Comparison of ENCODE assay signal across 8 cellular contexts in genomic region chr7:25216837-25217236, GRCh38. TPM values are rescaled to one million over a fixed set of nuclear protein-coding genes. Genes with fewer than 3 reads are reported as not detected.
A peak's percentile ranks its signal among the peaks of the same experiment; 100 is the strongest.
DNase-seq lines count a peak whose midpoint lies in the region; ATAC-seq and TF ChIP-seq lines count a peak whose summit lies in the region.

No MANE protein-coding gene starts in this region.

- no peaks in the 10 kb centered on the region for H3K36me3 ChIP-seq in HCT116 (ENCODE audit: control insufficient read depth in 1 of 2, insufficient read depth in 2 of 2, low read length in 2 of 2)

- TF ChIP-seq CTCF in HCT116 (IDR thresholded peaks at IDR 0.05 in 2 of 3, conservative IDR thresholded peaks at IDR 0.05 in 1 of 3; ENCODE audit: borderline replicate concordance in 1 of 3, insufficient read depth in 1 of 3, low read depth in 2 of 3, low read length in 2 of 3) = peak; percentile 44 to 82 (median 69); a peak in 5 of 6 replicates
- peak; percentile 66 for TF ChIP-seq CTCF in cardiac fibroblast (IDR thresholded peaks at IDR 0.05; ENCODE audit: low read depth, low read length)

- no peaks in the 10 kb centered on the region for H4K20me1 ChIP-seq in HCT116 (ENCODE audit: insufficient read depth)

- H3K4me3 ChIP-seq in HCT116 (replicated peaks in 1 of 2; ENCODE audit: low read depth in 1 of 2, low read length in 2 of 2) (no peak overlapping the region), cardiac fibroblast (replicated peaks in 1 of 2; ENCODE audit: low read depth in 2 of 2, low read length in 2 of 2) (no peak overlapping the region)

- H3K27ac ChIP-seq in HCT116 (ENCODE audit: low read depth, low read length) = no peak overlapping the region

- POLR2A ChIA-PET in HCT116 (lab: Charles Lee) = no interaction called here
- POLR2A ChIA-PET in activated CD4-positive, alpha-beta T cell treated with anti-CD3 and anti-CD28 coated beads for 36 hours (lab: Charles Lee) = no interaction called here

- H3K27me3 Mint-ChIP-seq in activated CD4-positive, alpha-beta T cell treated with anti-CD3 and anti-CD28 coated beads for 36 hours = peaks cover 13% of the 10 kb centered on the region

- no peaks in the 10 kb centered on the region for H3K36me3 Mint-ChIP-seq in activated CD4-positive, alpha-beta T cell treated with anti-CD3 and anti-CD28 coated beads for 36 hours (ENCODE audit: low read depth)

- intact Hi-C loops in HCT116 (cut with micrococcal nuclease) = no loop called here
- intact Hi-C loops in activated CD4-positive, alpha-beta T cell treated with anti-CD3 and anti-CD28 coated beads for 36 hours (cut with DNase I, micrococcal nuclease) = no loop called here

- no peaks in the 10 kb centered on the region for H3K4me1 Mint-ChIP-seq in activated CD4-positive, alpha-beta T cell treated with anti-CD3 and anti-CD28 coated beads for 36 hours

- peak overlapping the region; percentile 83 for H2AFZ ChIP-seq in HCT116 (ENCODE audit: low read depth, low read length, poor library complexity, severe bottlenecking)

- no peaks in the 10 kb centered on the region for H3K9me3 Mint-ChIP-seq in activated CD4-positive, alpha-beta T cell treated with anti-CD3 and anti-CD28 coated beads for 36 hours (ENCODE audit: low read depth)

- H3K79me2 ChIP-seq in HCT116 (ENCODE audit: insufficient read depth, low read length) = no peaks in the 10 kb centered on the region

- peaks cover 20% of the 10 kb centered on the region; the same call in 1 of the 2 replicates for H3K27me3 ChIP-seq in HCT116 (ENCODE audit: insufficient read depth, low read length)

- H3K9ac ChIP-seq in HCT116 (ENCODE audit: low read length) = no peak overlapping the region

- peak; percentile 34; the same call in 1 of the 2 replicates for TF ChIP-seq RAD21 in HCT116 (IDR thresholded peaks at IDR 0.05; ENCODE audit: low read depth)

- H3K4me2 ChIP-seq in HCT116 (ENCODE audit: low read length) = no peak overlapping the region

- BruUV-seq in HCT116 (replicated peaks; lab: Mats Ljungman, UMichigan) = no TSS peak

- H3K9me3 ChIP-seq in HCT116 (ENCODE audit: control insufficient read depth in 1 of 2, insufficient read depth in 1 of 2, low read depth in 1 of 2, low read length in 2 of 2) = no peaks in the 10 kb centered on the region

- TF ChIP-seq POLR2A in HCT116 (IDR thresholded peaks at IDR 0.05; ENCODE audit: borderline replicate concordance, extremely low read depth, insufficient read depth, insufficient read length) = no peak

- no peaks in the 10 kb centered on the region for H3K4me1 ChIP-seq in HCT116 (ENCODE audit: control insufficient read depth in 1 of 2, insufficient read depth in 2 of 2, low read length in 2 of 2)

- CTCF ChIA-PET in HCT116 (lab: Charles Lee) = interaction anchor here (0.6 to 1.6 kb wide), 18 partner anchors 9 to 645 kb away, joined by 3 to 27 read pairs (median 4); partner anchors contain the start of gene NPVF
- CTCF ChIA-PET in activated CD4-positive, alpha-beta T cell treated with anti-CD3 and anti-CD28 coated beads for 36 hours (lab: Charles Lee) = interaction anchor here (0.5 to 2.6 kb wide), 29 partner anchors 9 to 1996 kb away, joined by 3 to 12 read pairs (median 3); partner anchors contain the start of gene NPVF

- no peak overlapping the region for H3K4me3 Mint-ChIP-seq in activated CD4-positive, alpha-beta T cell treated with anti-CD3 and anti-CD28 coated beads for 36 hours

- no peaks in the 10 kb centered on the region for H3K9me2 ChIP-seq in HCT116 (ENCODE audit: insufficient read depth)

- ATAC-seq in HCT116 (no peak), GM21360 (IDR thresholded peaks at IDR 0.05; ENCODE audit: unreplicated experiment) (no peak)
- no peak for ATAC-seq in activated CD4-positive, alpha-beta T cell treated with anti-CD3 and anti-CD28 coated beads for 36 hours

- RAD21 ChIA-PET in HCT116 (lab: Charles Lee; ENCODE audit: low non-redundant PET in 1 of 2, low total read pairs in 2 of 2, uncharacterized antibody in 2 of 2, unreplicated experiment in 2 of 2) = no interaction called here

- peak; percentile 68 for DNase-seq in CD1c-positive myeloid dendritic cell (ENCODE audit: extremely low spot score)
- DNase-seq in HCT116 (ENCODE audit: low read depth, low spot score) = peak; percentile 29
- peak; percentile 65 for DNase-seq in NCI-H460 (ENCODE audit: extremely low read depth, low read depth)
- peak; percentile 67 to 75 for DNase-seq in cardiac fibroblast (ENCODE audit: low read depth in 2 of 2)
- peak; percentile 86 for DNase-seq in medulla oblongata (ENCODE audit: extremely low spot score)
- DNase-seq in activated CD4-positive, alpha-beta T cell treated with anti-CD3 and anti-CD28 coated beads for 36 hours = no peak
- DNase-seq in stimulated activated CD4-positive, alpha-beta T cell treated with anti-CD3 and anti-CD28 coated beads, Interleukin-15, amount 100 ng/mL, for 24 hours = no peak

- no peak overlapping the region for H3K27ac Mint-ChIP-seq in activated CD4-positive, alpha-beta T cell treated with anti-CD3 and anti-CD28 coated beads for 36 hours

TF ChIP-seq in HCT116, 20 proteins besides CTCF, POLR2A, EP300 and RAD21:
- TF ChIP-seq EZH2 (IDR thresholded peaks at IDR 0.05) = no peak
- TF ChIP-seq REST (IDR thresholded peaks at IDR 0.05; ENCODE audit: low read depth) = no peak
- no peak for TF ChIP-seq YY1 (IDR thresholded peaks at IDR 0.05; ENCODE audit: extremely low read depth, insufficient replicate concordance, low read depth, low read length)
- TF ChIP-seq TCF7L2 (IDR thresholded peaks at IDR 0.05; ENCODE audit: borderline replicate concordance, extremely low read depth, insufficient read depth, insufficient read length) = no peak
- TF ChIP-seq ZFX (IDR thresholded peaks at IDR 0.05) = no peak
- TF ChIP-seq SP1 (IDR thresholded peaks at IDR 0.05; ENCODE audit: low read depth) = no peak
- no peak for TF ChIP-seq ELF1 (IDR thresholded peaks at IDR 0.05; ENCODE audit: borderline replicate concordance, low read depth)
- TF ChIP-seq ATF3 (IDR thresholded peaks at IDR 0.05) = no peak
- no peak for TF ChIP-seq EZH2phosphoT487 (IDR thresholded peaks at IDR 0.05; ENCODE audit: borderline replicate concordance)
- no peak for TF ChIP-seq POLR2AphosphoS5 (IDR thresholded peaks at IDR 0.05; ENCODE audit: low read depth, low read length)
- no peak for TF ChIP-seq SIN3A (IDR thresholded peaks at IDR 0.05; ENCODE audit: low read depth)

RNA-seq across cellular contexts. Expression of gene NPVF, which starts 11.4 kb away (rescaled TPM):
- total RNA-seq in HCT116 (2021; ENCODE audit: unreplicated experiment) = not detected
- polyA plus RNA-seq in HCT116 (2012) = not detected in 2 replicates
- total RNA-seq in NCI-H460 (2014; rRNA removed; shearing (Covaris generic)) = not detected in 2 replicates
- not detected in 2 replicates for polyA plus RNA-seq in NCI-H460 (2014; cell fraction: nucleus; rRNA removed)
- not detected for total RNA-seq in activated CD4-positive, alpha-beta T cell treated with anti-CD3 and anti-CD28 coated beads for 36 hours

Comparison
In these comparisons a context has a peak if more than half of its experiments do, and no peak if none do; other contexts are left out.
1. DNase-seq: peak in CD1c-positive myeloid dendritic cell (single experiment), HCT116 (single experiment), NCI-H460 (single experiment), cardiac fibroblast (2 of 2) and medulla oblongata (single experiment); none in activated CD4-positive, alpha-beta T cell treated with anti-CD3 and anti-CD28 coated beads for 36 hours (single experiment) and stimulated activated CD4-positive, alpha-beta T cell treated with anti-CD3 and anti-CD28 coated beads, Interleukin-15, amount 100 ng/mL, for 24 hours (single experiment).